8 cellular contexts compared by ENCODE assay signal in genomic region chr15:92801774-92802464, GRCh38.
DNase-seq lines count a peak whose midpoint lies in the region; ATAC-seq and TF ChIP-seq lines count a peak whose summit lies in the region.
"Had no signal": no experiment of that assay in that cellular context is flagged by ENCODE, and none has a peak within 500 bp of the region (broad histone marks: within the 10 kb centered on the region; RNA-seq: fewer than 3 reads in every experiment).

No MANE protein-coding gene starts in this region.

- H3K4me1 ChIP-seq in stomach, result peaks cover 23 to 59% (median 28%) of the 10 kb centered on the region in 4 donors

- ATAC-seq in T-cell (replicated peaks in 1 of 4), result no peak
- no peak for ATAC-seq in GM18505 (IDR thresholded peaks at IDR 0.05; ENCODE audit: unreplicated experiment)

- no peaks in the 10 kb centered on the region for H3K36me3 Mint-ChIP-seq in T-cell

- H3K9me3 Mint-ChIP-seq in T-cell, result no peaks in the 10 kb centered on the region

- CTCF ChIA-PET in T-cell (lab: Charles Lee), result interaction anchor here (0.6 to 0.7 kb wide), 8 partner anchors 8 to 190 kb away, joined by 3 to 8 read pairs (median 3); no protein-coding TSS in a partner anchor

- DNase-seq in HK-2 (ENCODE audit: unreplicated experiment) (peak; percentile 31), T-cell (no peak), cardiac septum (ENCODE audit: low spot score) (peak; percentile 80), stomach (no peak), WERI-Rb-1 (no peak)
- no peak for DNase-seq in effector CD4-positive, alpha-beta T cell
- DNase-seq: H7 had no signal

- POLR2A ChIA-PET in T-cell (lab: Charles Lee), result interaction anchor here (0.5 to 1.0 kb wide), 7 partner anchors 9 to 165 kb away, joined by 3 to 14 read pairs (median 4); partner anchors contain the start of gene CHD2 (in 1 of the 2)

- no peak overlapping the region for H3K4me3 Mint-ChIP-seq in T-cell

- no peak for TF ChIP-seq EP300 in stomach (IDR thresholded peaks at IDR 0.05)

- peaks cover 5 to 25% (median 14%) of the 10 kb centered on the region in 3 donors for H3K4me1 Mint-ChIP-seq in T-cell

- WGBS in stomach, 5 donors, result 51 to 71% (median 61%) methylated on average over 5 of the region's 5 CpGs

- H3K27me3 Mint-ChIP-seq in T-cell, result no peaks in the 10 kb centered on the region

- H3K4me3 ChIP-seq in stomach (no peak overlapping the region), WERI-Rb-1 (ENCODE audit: low read depth, low read length) (no peak overlapping the region)

- H3K36me3 ChIP-seq in stomach, result no peaks in the 10 kb centered on the region
- no peaks in the 10 kb centered on the region for H3K36me3 ChIP-seq in WERI-Rb-1

- TF ChIP-seq CTCF in stomach (IDR thresholded peaks at IDR 0.05) (no peak), WERI-Rb-1 (IDR thresholded peaks at IDR 0.05; ENCODE audit: low read depth, low read length) (no peak)

- no peaks in the 10 kb centered on the region for H3K27me3 ChIP-seq in stomach
- H3K27me3 ChIP-seq in WERI-Rb-1 (ENCODE audit: insufficient read depth, low read depth, severe bottlenecking), result no peaks in the 10 kb centered on the region

- TF ChIP-seq POLR2A in stomach (IDR thresholded peaks at IDR 0.05) (no peak), GM18505 (IDR thresholded peaks at IDR 0.05; ENCODE audit: borderline replicate concordance, extremely low read depth, insufficient read depth, insufficient read length) (no peak)

- H3K27ac Mint-ChIP-seq in T-cell, result peak overlapping the region; percentile 16 to 39

- intact Hi-C loops in cardiac septum (cut with DNase I), result loop anchor here (5.0 to 10.0 kb wide), 2 partner anchors 225 to 1323 kb away; no protein-coding TSS in a partner anchor
- intact Hi-C loops in stomach (cut with DNase I; ENCODE audit: low total_unique reads), result loop anchor here (10.0 kb wide), 1 partner anchor 123 kb away; no protein-coding TSS in a partner anchor

- H3K27ac ChIP-seq in stomach (peak overlapping the region in 4 of 5 donors; percentile 78 to 91 (median 88)), WERI-Rb-1 (no peak overlapping the region)

- H3K9me3 ChIP-seq in stomach, result no peaks in the 10 kb centered on the region
- no peaks in the 10 kb centered on the region for H3K9me3 ChIP-seq in WERI-Rb-1 (ENCODE audit: severe bottlenecking)

Comparison
In these comparisons a context has a peak if more than half of its experiments do, and no peak if none do; other contexts are left out.
1. DNase-seq: peak in HK-2 (single experiment) and cardiac septum (single experiment); none in T-cell (0 of 34), stomach (single experiment), WERI-Rb-1 (single experiment) and effector CD4-positive, alpha-beta T cell (single experiment).